In genomic region chr2:130916438-130916705, GRCh38 we compare ENCODE assay signal across 14 cellular contexts.
DNase-seq lines count a peak whose midpoint lies in the region; ATAC-seq and TF ChIP-seq lines count a peak whose summit lies in the region.
"Had no signal": no experiment of that assay in that cellular context is flagged by ENCODE, and none has a peak within 500 bp of the region (broad histone marks: within the 10 kb centered on the region; RNA-seq: fewer than 3 reads in every experiment).

No MANE protein-coding gene starts in this region.

- no peaks in the 10 kb centered on the region for H3F3A ChIP-seq in GM23338 (replicated peaks; ENCODE audit: low read depth)

- peak overlapping the region; percentile 91 for H2AFZ ChIP-seq in GM23338
- no peak overlapping the region for H2AFZ ChIP-seq in neuronal stem cell (ENCODE audit: low read length)

- H2BK120ac ChIP-seq in neuronal stem cell (ENCODE audit: low read depth, low read length), result no peak overlapping the region

- peaks cover 3% of the 10 kb centered on the region for H3K27me3 Mint-ChIP-seq in GM23338 (ENCODE audit: insufficient read depth, low read depth, poor library complexity)

- H3K4ac ChIP-seq in neuronal stem cell (ENCODE audit: low read length), result no peak overlapping the region

- no peaks in the 10 kb centered on the region for H3K79me2 ChIP-seq in GM23338 (replicated peaks; ENCODE audit: insufficient read depth)

- H3K9me2 ChIP-seq in GM23338 (ENCODE audit: insufficient read depth), result no peaks in the 10 kb centered on the region

- H3K36me3 Mint-ChIP-seq in GM23338 (ENCODE audit: low read depth), result no peaks in the 10 kb centered on the region

- ATAC-seq in GM23338, result peak; percentile 64
- no peak for ATAC-seq in HG03469 (IDR thresholded peaks at IDR 0.05; ENCODE audit: unreplicated experiment)

- intact Hi-C loops in esophagus squamous epithelium (cut with DNase I) (no loop called here), testis (cut with DNase I; ENCODE audit: low total_unique reads) (no loop called here)

- TF ChIP-seq CTCF in GM23338 (conservative IDR thresholded peaks at IDR 0.05; ENCODE audit: low read depth in 2 of 2), result no peak
- TF ChIP-seq CTCF in esophagus squamous epithelium (IDR thresholded peaks at IDR 0.05), result no peak
- TF ChIP-seq CTCF in testis (IDR thresholded peaks at IDR 0.05), result no peak

- H3K4me1 Mint-ChIP-seq in GM23338, result peaks cover 22% of the 10 kb centered on the region
- H3K4me1 Mint-ChIP-seq: B cell had no signal

- H3K9ac ChIP-seq in neuronal stem cell (ENCODE audit: low read depth, low read length, poor library complexity), result no peak overlapping the region

- H3K9me3 Mint-ChIP-seq in GM23338, result no peaks in the 10 kb centered on the region
- H3K9me3 Mint-ChIP-seq: CD4-positive, alpha-beta T cell; H9 had no signal

- H3K4me3 ChIP-seq in GM23338, result peak overlapping the region; percentile 50
- no peak overlapping the region for H3K4me3 ChIP-seq in esophagus squamous epithelium
- no peak overlapping the region for H3K4me3 ChIP-seq in neuronal stem cell (ENCODE audit: low read length in 2 of 2)
- H3K4me3 ChIP-seq in testis, result peak overlapping the region; percentile 24 to 44

- H3K9me3 ChIP-seq in esophagus squamous epithelium, result no peaks in the 10 kb centered on the region
- H3K9me3 ChIP-seq in neuronal stem cell (replicated peaks in 1 of 2; ENCODE audit: control insufficient read depth in 2 of 2, insufficient read depth in 1 of 2, low read depth in 1 of 2, low read length in 2 of 2), result peaks cover 0 to 2% of the 10 kb centered on the region in 2 donors
- no peaks in the 10 kb centered on the region for H3K9me3 ChIP-seq in testis

- H3K18ac ChIP-seq in neuronal stem cell (ENCODE audit: low read length), result no peak overlapping the region

- no peak overlapping the region for H3K27ac Mint-ChIP-seq in GM23338
- H3K27ac Mint-ChIP-seq: B cell; CD4-positive, alpha-beta T cell; H9 had no signal

- H3K4me3 Mint-ChIP-seq in GM23338, result no peak overlapping the region
- H3K4me3 Mint-ChIP-seq: B cell; CD4-positive, alpha-beta T cell; H9 had no signal

- H2BK15ac ChIP-seq in neuronal stem cell (ENCODE audit: low read length), result no peak overlapping the region

- TF ChIP-seq POLR2A in esophagus squamous epithelium (IDR thresholded peaks at IDR 0.05) (no peak), testis (IDR thresholded peaks at IDR 0.05) (no peak)

- H3K27ac ChIP-seq in GM23338 (ENCODE audit: low read depth) (no peak overlapping the region), esophagus squamous epithelium (peak overlapping the region in 3 of 4 donors; percentile 89 to 92 (median 90)), neuronal stem cell (replicated peaks; ENCODE audit: low read length) (no peak overlapping the region), testis (no peak overlapping the region)

- no peak overlapping the region for H4K91ac ChIP-seq in neuronal stem cell (ENCODE audit: low read depth, low read length, poor library complexity)

- peak; percentile 62 for DNase-seq in GM23338 (ENCODE audit: low spot score)
- DNase-seq in esophagus squamous epithelium (lab: John Stamatoyannopoulos, UW), result no peak
- no peak for DNase-seq in neuronal stem cell (ENCODE audit: low spot score)
- no peak for DNase-seq in testis
- DNase-seq in activated CD4-positive, CD25-positive, alpha-beta regulatory T cell (lab: John Stamatoyannopoulos, UW), result no peak
- no peak for DNase-seq in ecto neural progenitor cell (ENCODE audit: low spot score)
- DNase-seq: C1 segment of cervical spinal cord; Calu3; CD4-positive, alpha-beta T cell; DMS79 treated with DMSO at 0.1 percent for 48 hours; GF-D8; H9 had no signal

- H2BK12ac ChIP-seq in neuronal stem cell (ENCODE audit: low read length), result no peak overlapping the region

- no peak overlapping the region for H2AK5ac ChIP-seq in neuronal stem cell (ENCODE audit: low read depth, low read length)

- H3K79me1 ChIP-seq in neuronal stem cell (ENCODE audit: low read depth, low read length), result no peaks in the 10 kb centered on the region

- WGBS in esophagus squamous epithelium, 2 donors, result 71% methylated on average over 1 to 5 of the region's 19 CpGs
- WGBS in neuronal stem cell (ENCODE audit: extremely low coverage in 2 of 2, insufficient read length in 2 of 2, insufficient replicate concordance in 1 of 2), 2 donors, result no CpG with 5 or more reads among the region's 19 CpGs
- WGBS in testis, 2 donors, result 5 to 16% methylated on average over 10 to 19 of the region's 19 CpGs

- H3K27me3 ChIP-seq in GM23338 (ENCODE audit: insufficient read depth), result peaks cover 15% of the 10 kb centered on the region; the same call in 1 of the 2 replicates
- H3K27me3 ChIP-seq in esophagus squamous epithelium, result peaks cover 0 to 34% (median 0%) of the 10 kb centered on the region in 4 donors
- no peaks in the 10 kb centered on the region for H3K27me3 ChIP-seq in neuronal stem cell (ENCODE audit: control insufficient read depth in 3 of 3, insufficient read depth in 3 of 3, low read depth in 1 of 3, low read length in 3 of 3)
- H3K27me3 ChIP-seq in testis, result no peaks in the 10 kb centered on the region

- H3K4me2 ChIP-seq in GM23338, result peak overlapping the region; percentile 82
- H3K4me2 ChIP-seq in neuronal stem cell (ENCODE audit: insufficient read depth, low read length, poor library complexity, severe bottlenecking), result no peak overlapping the region

- H4K20me1 ChIP-seq in GM23338 (replicated peaks; ENCODE audit: insufficient read depth), result no peaks in the 10 kb centered on the region

- H3K14ac ChIP-seq in neuronal stem cell (ENCODE audit: low read length), result no peak overlapping the region

- no peaks in the 10 kb centered on the region for H3K36me3 ChIP-seq in GM23338 (ENCODE audit: insufficient read depth)
- peaks cover 0 to 22% (median 0%) of the 10 kb centered on the region in 3 donors for H3K36me3 ChIP-seq in esophagus squamous epithelium
- H3K36me3 ChIP-seq in neuronal stem cell (replicated peaks in 1 of 2; ENCODE audit: control insufficient read depth in 2 of 2, insufficient read depth in 2 of 2, low read length in 2 of 2), result peaks cover 0 to 2% of the 10 kb centered on the region in 2 donors
- no peaks in the 10 kb centered on the region for H3K36me3 ChIP-seq in testis (ENCODE audit: low read depth, missing control alignments)

- H3K23ac ChIP-seq in neuronal stem cell (ENCODE audit: low read depth, low read length, poor library complexity), result peak overlapping the region; percentile 35

- H4K8ac ChIP-seq in neuronal stem cell (ENCODE audit: low read depth, low read length), result no peak overlapping the region

- H3K4me1 ChIP-seq in GM23338 (ENCODE audit: insufficient read depth) (peaks cover 5% of the 10 kb centered on the region; the same call in 1 of the 2 replicates), esophagus squamous epithelium (peaks cover 17 to 76% (median 23%) of the 10 kb centered on the region in 3 donors), neuronal stem cell (ENCODE audit: control insufficient read depth in 2 of 2, insufficient read depth in 1 of 2, low read depth in 1 of 2, low read length in 2 of 2) (peaks cover 0 to 8% of the 10 kb centered on the region in 2 donors), testis (no peaks in the 10 kb centered on the region)

- no peak overlapping the region for H2BK5ac ChIP-seq in neuronal stem cell (ENCODE audit: low read length)

TF ChIP-seq in GM23338, 12 proteins besides CTCF, POLR2A, EP300 and RAD21 (continues in another document):
- no peak for TF ChIP-seq JUNB (IDR thresholded peaks at IDR 0.05; ENCODE audit: unreplicated experiment)
- TF ChIP-seq REST (IDR thresholded peaks at IDR 0.05; ENCODE audit: unreplicated experiment), result no peak
- no peak for TF ChIP-seq STAT1 (IDR thresholded peaks at IDR 0.05; ENCODE audit: unreplicated experiment)
- TF ChIP-seq ETS1 (IDR thresholded peaks at IDR 0.05), result no peak
- no peak for TF ChIP-seq ZNF114 (CRISPR knock-in tag; IDR thresholded peaks at IDR 0.05)
- TF ChIP-seq CREB1 (CRISPR knock-in tag; IDR thresholded peaks at IDR 0.05; ENCODE audit: low read depth), result no peak
- no peak for TF ChIP-seq NANOG (IDR thresholded peaks at IDR 0.05; ENCODE audit: borderline replicate concordance)
- TF ChIP-seq POLR2AphosphoS5 (IDR thresholded peaks at IDR 0.05; ENCODE audit: low read depth), result no peak
- no peak for TF ChIP-seq EZH2phosphoT487 (IDR thresholded peaks at IDR 0.05; ENCODE audit: unreplicated experiment)

Comparison
In these comparisons a context has a peak if more than half of its experiments do, and no peak if none do; other contexts are left out.
1. H3K27ac ChIP-seq: peak in esophagus squamous epithelium (3 of 4); none in GM23338 (single experiment), neuronal stem cell (single experiment) and testis (0 of 2).
2. H3K4me3 ChIP-seq: peak in GM23338 (single experiment) and testis (2 of 2); none in esophagus squamous epithelium (0 of 4) and neuronal stem cell (0 of 2).